8 cellular contexts compared by ENCODE assay signal in the genomic region with DNA sequence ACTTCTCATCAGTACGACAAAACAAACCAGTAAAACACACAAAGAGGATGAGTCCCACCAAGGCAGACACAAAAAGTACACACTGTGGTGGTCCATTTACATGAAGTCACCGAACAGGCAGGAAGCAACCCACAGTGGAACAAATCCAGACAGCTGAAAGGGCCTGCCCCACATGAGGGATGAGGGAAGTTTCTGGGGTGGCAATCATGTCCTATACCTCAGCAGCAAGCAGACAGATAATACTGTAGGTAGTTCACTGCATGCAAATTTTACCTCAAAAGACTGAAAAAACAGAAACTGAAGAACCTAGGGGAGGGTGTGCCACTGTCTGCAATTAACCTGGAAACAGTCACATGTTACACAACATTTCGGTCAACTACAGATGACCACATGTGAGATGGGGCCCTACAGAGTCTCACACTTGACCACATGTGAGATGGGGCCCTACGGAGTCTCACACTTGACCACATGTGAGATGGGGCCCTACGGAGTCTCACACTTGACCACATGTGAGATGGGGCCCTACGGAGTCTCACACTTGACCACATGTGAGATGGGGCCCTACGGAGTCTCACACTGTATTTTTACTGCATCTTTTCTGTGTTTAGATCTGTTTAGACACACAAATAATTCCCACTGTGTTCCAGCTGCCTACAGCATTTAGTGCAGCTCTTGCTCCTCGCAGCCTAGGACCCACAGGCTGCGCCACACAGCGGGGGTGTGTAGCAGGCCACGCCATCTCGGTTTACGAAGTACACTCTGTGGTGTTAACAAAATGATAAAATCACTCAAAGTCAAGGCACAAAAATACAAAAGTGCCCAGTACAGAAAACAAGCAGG. TPM values are rescaled to one million over a fixed set of nuclear protein-coding genes. Genes with fewer than 3 reads are reported as not detected.
DNase-seq lines count a peak whose midpoint lies in the region; ATAC-seq, FAIRE-seq and TF ChIP-seq lines count a peak whose summit lies in the region.

No MANE protein-coding gene starts in this region.

- FAIRE-seq in HTR-8/SVneo (lab: Jason Lieb, UNC) = no peak

- H3K9me3 ChIP-seq in H9 (ENCODE audit: control insufficient read depth, low read depth, low read length) (no peaks in the 10 kb centered on the region), SJSA1 (replicated peaks) (no peaks in the 10 kb centered on the region)

- no peak overlapping the region for H2AFZ ChIP-seq in H9 (ENCODE audit: low read length)

- DNase-seq in H9 (no peak), SJSA1 (ENCODE audit: low read depth in 1 of 2, low spot score in 2 of 2) (peak; percentile 80 to 90), Kasumi-1 (lab: John Stamatoyannopoulos, UW) (no peak), NCI-H1105 treated with DMSO at 0.1 percent for 48 hours (lab: John Stamatoyannopoulos, UW) (no peak), NCI-H2081 treated with DMSO at 0.1 percent for 48 hours (lab: John Stamatoyannopoulos, UW) (no peak), HTR-8/SVneo (ENCODE audit: insufficient read length, low spot score) (no peak)
- DNase-seq in natural killer cell treated with Interleukin-12 subunit alpha and Interleukin-12 subunit beta and Interleukin-15 and Interleukin-18, amount 100 ng/mL, for 72 hours (ENCODE audit: low spot score) = peak; percentile 72

- H2BK12ac ChIP-seq in H9 (ENCODE audit: insufficient read length, low read depth, low read length) = no peak overlapping the region

- H3K4me3 Mint-ChIP-seq in H9 = no peak overlapping the region
- peak overlapping the region; percentile 80 for H3K4me3 Mint-ChIP-seq in natural killer cell treated with Interleukin-12 subunit alpha and Interleukin-12 subunit beta and Interleukin-15 and Interleukin-18, amount 100 ng/mL, for 72 hours

- peak overlapping the region; percentile 32 for H3K4me3 ChIP-seq in SJSA1

- no peaks in the 10 kb centered on the region for H3K79me2 ChIP-seq in H9 (ENCODE audit: insufficient read depth, low read length)

- no peaks in the 10 kb centered on the region for H3K27me3 ChIP-seq in H9 (ENCODE audit: insufficient read depth, low read length)
- no peaks in the 10 kb centered on the region for H3K27me3 ChIP-seq in SJSA1 (replicated peaks)

- H4K8ac ChIP-seq in H9 (replicated peaks; ENCODE audit: insufficient read length, low read depth, low read length) = no peak overlapping the region

- peaks cover 3% of the 10 kb centered on the region for H3K79me1 ChIP-seq in H9 (ENCODE audit: insufficient read depth, low read depth, low read length, poor library complexity, severe bottlenecking)

- H4K5ac ChIP-seq in H9 (ENCODE audit: insufficient read length, low read depth, low read length) = no peak overlapping the region

- no peak overlapping the region for H3K9ac ChIP-seq in H9 (ENCODE audit: extremely low read depth, insufficient read length, low read length)

- H3K9me3 Mint-ChIP-seq in H9 = no peaks in the 10 kb centered on the region
- H3K9me3 Mint-ChIP-seq in natural killer cell treated with Interleukin-12 subunit alpha and Interleukin-12 subunit beta and Interleukin-15 and Interleukin-18, amount 100 ng/mL, for 72 hours = no peaks in the 10 kb centered on the region

- H3K27ac Mint-ChIP-seq in H9 = peak overlapping the region; percentile 9 to 71 (median 16); a peak in 4 of 7 replicates
- peak overlapping the region; percentile 30 to 65 for H3K27ac Mint-ChIP-seq in natural killer cell treated with Interleukin-12 subunit alpha and Interleukin-12 subunit beta and Interleukin-15 and Interleukin-18, amount 100 ng/mL, for 72 hours

- no peak overlapping the region for H2BK15ac ChIP-seq in H9 (ENCODE audit: low read depth, low read length)

- H3K27ac ChIP-seq in H9 (ENCODE audit: insufficient read length, low read depth, low read length) (no peak overlapping the region), SJSA1 (peak overlapping the region; percentile 94)

- no peak overlapping the region for H2AK5ac ChIP-seq in H9 (ENCODE audit: insufficient read length, low read length)

- no peak overlapping the region for H2BK120ac ChIP-seq in H9 (ENCODE audit: low read depth, low read length, poor library complexity, severe bottlenecking)

- TF ChIP-seq CTCF in H9 (conservative IDR thresholded peaks at IDR 0.05) = no peak

- no peaks in the 10 kb centered on the region for H4K20me1 ChIP-seq in H9 (ENCODE audit: control insufficient read depth, insufficient read depth, insufficient read length)

- H3K18ac ChIP-seq in H9 (ENCODE audit: insufficient read length, low read depth, low read length) = no peak overlapping the region

- H3K56ac ChIP-seq in H9 (ENCODE audit: insufficient read length, low read depth, low read length) = no peak overlapping the region

- no peak overlapping the region for H3K4me2 ChIP-seq in H9 (ENCODE audit: insufficient read depth, insufficient read length, low read length)

- no peak overlapping the region for H2BK20ac ChIP-seq in H9 (ENCODE audit: low read depth, low read length, poor library complexity, severe bottlenecking)

- H4K91ac ChIP-seq in H9 (ENCODE audit: insufficient read length, low read depth, low read length) = no peak overlapping the region

- peaks cover 40 to 83% (median 79%) of the 10 kb centered on the region in 3 experiments for H3K36me3 Mint-ChIP-seq in H9 (ENCODE audit: insufficient read depth in 1 of 3, low read depth in 3 of 3)
- peaks cover 38% of the 10 kb centered on the region for H3K36me3 Mint-ChIP-seq in natural killer cell treated with Interleukin-12 subunit alpha and Interleukin-12 subunit beta and Interleukin-15 and Interleukin-18, amount 100 ng/mL, for 72 hours

- H3K4me1 ChIP-seq in H9 (ENCODE audit: insufficient read depth, low read length) = no peaks in the 10 kb centered on the region
- H3K4me1 ChIP-seq in SJSA1 (replicated peaks) = peaks cover 96% of the 10 kb centered on the region

- H2BK5ac ChIP-seq in H9 (ENCODE audit: insufficient read length, low read length) = no peak overlapping the region

- H3K4me1 Mint-ChIP-seq in H9 = no peaks in the 10 kb centered on the region; a peak in 1 of 4 replicates
- H3K4me1 Mint-ChIP-seq in natural killer cell treated with Interleukin-12 subunit alpha and Interleukin-12 subunit beta and Interleukin-15 and Interleukin-18, amount 100 ng/mL, for 72 hours (ENCODE audit: low read depth in 2 of 2) = peaks cover 51 to 57% of the 10 kb centered on the region in 2 donors

- H3K23me2 ChIP-seq in H9 (ENCODE audit: insufficient read length, low read depth, low read length, poor library complexity, severe bottlenecking) = no peaks in the 10 kb centered on the region

- H3K4ac ChIP-seq in H9 (ENCODE audit: low read depth, low read length) = no peak overlapping the region

- no CpG with 5 or more reads among the region's 13 CpGs for WGBS in H9 (ENCODE audit: extremely low coverage, insufficient read length, low lambda C conversion rate)

- no peaks in the 10 kb centered on the region; the same call in 1 of the 2 replicates for H3K27me3 Mint-ChIP-seq in H9 (ENCODE audit: low read depth)
- H3K27me3 Mint-ChIP-seq in natural killer cell treated with Interleukin-12 subunit alpha and Interleukin-12 subunit beta and Interleukin-15 and Interleukin-18, amount 100 ng/mL, for 72 hours = no peaks in the 10 kb centered on the region

- H3K14ac ChIP-seq in H9 (ENCODE audit: insufficient read depth, low read length) = no peak overlapping the region

- peaks cover 58% of the 10 kb centered on the region for H3K36me3 ChIP-seq in SJSA1

- ATAC-seq in GM18861 (IDR thresholded peaks at IDR 0.05; ENCODE audit: unreplicated experiment) = peak; percentile 72
- ATAC-seq in natural killer cell treated with Interleukin-12 subunit alpha and Interleukin-12 subunit beta and Interleukin-15 and Interleukin-18, amount 100 ng/mL, for 72 hours = peak; percentile 87 to 92

- H3K23ac ChIP-seq in H9 (ENCODE audit: insufficient read length, low read depth, low read length) = no peak overlapping the region

- H3T11ph ChIP-seq in H9 (ENCODE audit: low read length) = no peak overlapping the region

RNA-seq across cellular contexts. Expression of a gene that starts 22.2 kb away (rescaled TPM):
- total RNA-seq in H9 (2021) = 62.3 and 66.0 TPM in 2 replicates
- 108 and 126 TPM in 2 replicates for total RNA-seq in SJSA1 (2014; rRNA removed; shearing (Covaris generic))
- 10 to 100 TPM; 29.4 to 68.3 TPM for total RNA-seq in natural killer cell treated with Interleukin-12 subunit alpha and Interleukin-12 subunit beta and Interleukin-15 and Interleukin-18, amount 100 ng/mL, for 72 hours

RNA-seq across cellular contexts. Expression of a gene that starts 23.1 kb away (rescaled TPM):
- 94.7 and 97.9 TPM in 2 replicates for total RNA-seq in H9 (2021)
- 74.7 and 145 TPM in 2 replicates for total RNA-seq in SJSA1 (2014; rRNA removed; shearing (Covaris generic))
- total RNA-seq in natural killer cell treated with Interleukin-12 subunit alpha and Interleukin-12 subunit beta and Interleukin-15 and Interleukin-18, amount 100 ng/mL, for 72 hours = 10 to 100 TPM; 51.4 to 86.2 TPM

RNA-seq across cellular contexts. Expression of a gene that starts 27.8 kb away (rescaled TPM):
- not detected in 2 replicates for total RNA-seq in H9 (2021)
- total RNA-seq in SJSA1 (2014; rRNA removed; shearing (Covaris generic)) = not detected in 2 replicates
- total RNA-seq in natural killer cell treated with Interleukin-12 subunit alpha and Interleukin-12 subunit beta and Interleukin-15 and Interleukin-18, amount 100 ng/mL, for 72 hours = not detected

Comparison
In these comparisons a context has a peak if more than half of its experiments do, and no peak if none do; other contexts are left out.
1. DNase-seq: peak in SJSA1 (2 of 2) and natural killer cell treated with Interleukin-12 subunit alpha and Interleukin-12 subunit beta and Interleukin-15 and Interleukin-18, amount 100 ng/mL, for 72 hours (single experiment); none in H9 (single experiment), Kasumi-1 (0 of 2), NCI-H1105 treated with DMSO at 0.1 percent for 48 hours (single experiment), NCI-H2081 treated with DMSO at 0.1 percent for 48 hours (single experiment) and HTR-8/SVneo (single experiment).